In the genomic region with DNA sequence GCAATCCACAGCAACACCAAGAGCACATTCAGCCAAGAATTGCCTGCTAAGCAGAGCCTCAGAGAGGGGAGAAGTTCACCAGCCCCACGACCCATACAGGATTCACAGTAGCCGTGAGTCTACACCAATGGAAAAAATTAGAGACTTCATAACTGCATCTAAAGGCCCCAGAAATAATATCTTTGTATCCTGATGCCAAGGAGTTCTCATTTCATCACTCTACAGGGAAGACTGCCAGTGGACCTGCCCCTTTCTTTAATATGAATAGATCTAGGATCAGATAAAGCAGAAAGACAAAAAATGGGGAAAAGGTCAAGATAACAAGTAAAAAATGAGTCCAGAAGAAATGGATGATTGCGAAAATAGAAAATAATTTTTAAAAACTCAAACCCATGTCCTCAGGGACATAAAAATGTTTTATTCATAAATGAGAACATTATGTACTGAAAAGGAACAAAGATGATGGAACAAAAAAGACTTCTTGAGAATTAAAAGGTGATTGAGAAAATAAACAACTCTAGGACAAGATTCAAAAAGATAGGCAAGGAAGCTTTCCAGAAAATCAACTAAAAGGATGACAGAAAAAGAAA, we compare ENCODE assay signal across 11 cellular contexts. TPM values are rescaled to one million over a fixed set of nuclear protein-coding genes. Genes with fewer than 3 reads are reported as not detected.
DNase-seq lines count a peak whose midpoint lies in the region; ATAC-seq and TF ChIP-seq lines count a peak whose summit lies in the region.
"Had no signal": no experiment of that assay in that cellular context is flagged by ENCODE, and none has a peak within 500 bp of the region (broad histone marks: within the 10 kb centered on the region; RNA-seq: fewer than 3 reads in every experiment).

No MANE protein-coding gene starts in this region.

- peaks cover 41% of the 10 kb centered on the region for H3K36me3 Mint-ChIP-seq in CD4-positive, CD25-positive, alpha-beta regulatory T cell
- peaks cover 33% of the 10 kb centered on the region for H3K36me3 Mint-ChIP-seq in activated CD8-positive, alpha-beta T cell treated with anti-CD3 and anti-CD28 coated beads for 36 hours (ENCODE audit: low read depth)

- 40% methylated on average over 3 of the region's 3 CpGs for WGBS in prostate gland

- DNase-seq in CD4-positive, CD25-positive, alpha-beta regulatory T cell, result no peak
- DNase-seq in activated CD8-positive, alpha-beta T cell treated with anti-CD3 and anti-CD28 coated beads for 36 hours, result no peak
- DNase-seq in fibroblast of the conjunctiva (ENCODE audit: low read depth) (peak; percentile 68), prostate gland (ENCODE audit: low spot score) (no peak), NCI-H2171 treated with DMSO at 0.1 percent for 48 hours (lab: John Stamatoyannopoulos, UW) (no peak), ecto neural progenitor cell (ENCODE audit: low spot score) (no peak), MG63 (no peak)
- DNase-seq: activated CD4-positive, alpha-beta T cell treated with anti-CD3 and anti-CD28 coated beads for 36 hours; amniotic stem cell had no signal

- peaks cover 61% of the 10 kb centered on the region for H3K36me3 ChIP-seq in CD4-positive, CD25-positive, alpha-beta regulatory T cell (ENCODE audit: control insufficient read depth, insufficient read depth, low read length)
- H3K36me3 ChIP-seq in prostate gland, result no peaks in the 10 kb centered on the region
- H3K36me3 ChIP-seq in MG63, result no peaks in the 10 kb centered on the region; the same call in 1 of the 2 replicates

- peaks cover 35% of the 10 kb centered on the region for H3K4me1 ChIP-seq in CD4-positive, CD25-positive, alpha-beta regulatory T cell (ENCODE audit: control insufficient read depth, insufficient read depth, low read length, poor library complexity, severe bottlenecking)
- no peaks in the 10 kb centered on the region for H3K4me1 ChIP-seq in prostate gland (replicated peaks)

- TF ChIP-seq POLR2A in prostate gland (IDR thresholded peaks at IDR 0.05), result no peak

- POLR2A ChIA-PET in activated CD8-positive, alpha-beta T cell treated with anti-CD3 and anti-CD28 coated beads for 36 hours (lab: Charles Lee), result interaction anchor here (0.7 to 1.2 kb wide), 3 partner anchors 10 to 35 kb away, joined by 3 read pairs; partner anchors contain the start of gene APOL3

- peaks cover 45 to 78% (median 66%) of the 10 kb centered on the region in 4 donors for H3K4me1 Mint-ChIP-seq in CD4-positive, CD25-positive, alpha-beta regulatory T cell
- H3K4me1 Mint-ChIP-seq in activated CD8-positive, alpha-beta T cell treated with anti-CD3 and anti-CD28 coated beads for 36 hours (ENCODE audit: low read depth), result peaks cover 67% of the 10 kb centered on the region

- no peak overlapping the region for H3K4me3 ChIP-seq in CD4-positive, CD25-positive, alpha-beta regulatory T cell (ENCODE audit: low read depth, low read length)
- H3K4me3 ChIP-seq in prostate gland (no peak overlapping the region), MG63 (no peak overlapping the region)
- H3K4me3 ChIP-seq: smooth muscle cell had no signal

- H3K27ac ChIP-seq in CD4-positive, CD25-positive, alpha-beta regulatory T cell (ENCODE audit: insufficient read depth, low read length, poor library complexity, severe bottlenecking), result peak overlapping the region; percentile 7
- H3K27ac ChIP-seq in prostate gland, result peak overlapping the region; percentile 11 to 35

- no peak for TF ChIP-seq CTCF in activated CD8-positive, alpha-beta T cell treated with anti-CD3 and anti-CD28 coated beads for 36 hours (IDR thresholded peaks at IDR 0.05)
- no peak for TF ChIP-seq CTCF in prostate gland (IDR thresholded peaks at IDR 0.05)

- intact Hi-C loops in activated CD8-positive, alpha-beta T cell treated with anti-CD3 and anti-CD28 coated beads for 36 hours (cut with micrococcal nuclease), result no loop called here
- intact Hi-C loops in prostate gland (cut with DNase I), result loop anchor here (10.0 kb wide), 1 partner anchor 84 kb away; the partner anchor contains the start of gene APOL2

- H3K9me3 ChIP-seq in CD4-positive, CD25-positive, alpha-beta regulatory T cell (ENCODE audit: control insufficient read depth in 2 of 2, low read length in 2 of 2), result no peaks in the 10 kb centered on the region
- H3K9me3 ChIP-seq in prostate gland, result no peaks in the 10 kb centered on the region
- no peaks in the 10 kb centered on the region for H3K9me3 ChIP-seq in MG63

- H3K27me3 ChIP-seq in CD4-positive, CD25-positive, alpha-beta regulatory T cell (ENCODE audit: control insufficient read depth, insufficient read depth, low read length), result no peaks in the 10 kb centered on the region
- H3K27me3 ChIP-seq in prostate gland (replicated peaks; ENCODE audit: insufficient read depth) (no peaks in the 10 kb centered on the region), MG63 (no peaks in the 10 kb centered on the region)

- H3K9me3 Mint-ChIP-seq in CD4-positive, CD25-positive, alpha-beta regulatory T cell, result peaks cover 0 to 3% (median 0%) of the 10 kb centered on the region in 7 donors
- H3K9me3 Mint-ChIP-seq in activated CD8-positive, alpha-beta T cell treated with anti-CD3 and anti-CD28 coated beads for 36 hours, result peaks cover 11% of the 10 kb centered on the region

- CTCF ChIA-PET in activated CD8-positive, alpha-beta T cell treated with anti-CD3 and anti-CD28 coated beads for 36 hours (lab: Charles Lee), result interaction anchor here (1.0 to 4.5 kb wide), 6 partner anchors 9 to 568 kb away, joined by 3 to 37 read pairs (median 12); no protein-coding TSS in a partner anchor

- peak overlapping the region; percentile 85 to 99 (median 85) for H3K27ac Mint-ChIP-seq in CD4-positive, CD25-positive, alpha-beta regulatory T cell
- H3K27ac Mint-ChIP-seq in activated CD8-positive, alpha-beta T cell treated with anti-CD3 and anti-CD28 coated beads for 36 hours, result peak overlapping the region; percentile 74

- ATAC-seq in CD4-positive, CD25-positive, alpha-beta regulatory T cell (ENCODE audit: low read depth in 2 of 2), result no peak
- no peak for ATAC-seq in activated CD8-positive, alpha-beta T cell treated with anti-CD3 and anti-CD28 coated beads for 36 hours
- ATAC-seq in HG03196 (IDR thresholded peaks at IDR 0.05; ENCODE audit: unreplicated experiment), result no peak
- ATAC-seq: activated CD4-positive, alpha-beta T cell treated with anti-CD3 and anti-CD28 coated beads for 36 hours had no signal

- no peaks in the 10 kb centered on the region for H3K27me3 Mint-ChIP-seq in CD4-positive, CD25-positive, alpha-beta regulatory T cell
- H3K27me3 Mint-ChIP-seq in activated CD8-positive, alpha-beta T cell treated with anti-CD3 and anti-CD28 coated beads for 36 hours, result no peaks in the 10 kb centered on the region
- H3K27me3 Mint-ChIP-seq: activated CD4-positive, alpha-beta T cell treated with anti-CD3 and anti-CD28 coated beads for 36 hours had no signal

- H3K4me3 Mint-ChIP-seq in CD4-positive, CD25-positive, alpha-beta regulatory T cell, result peak overlapping the region; percentile 5 to 78 (median 58)
- no peak overlapping the region for H3K4me3 Mint-ChIP-seq in activated CD8-positive, alpha-beta T cell treated with anti-CD3 and anti-CD28 coated beads for 36 hours
- H3K4me3 Mint-ChIP-seq: activated CD4-positive, alpha-beta T cell treated with anti-CD3 and anti-CD28 coated beads for 36 hours had no signal

RNA-seq across cellular contexts. Expression of gene APOL3, which starts 9.5 kb away (rescaled TPM):
- 177 TPM for total RNA-seq in CD4-positive, CD25-positive, alpha-beta regulatory T cell
- 10 to 100 TPM; 62.5 to 75.4 (median 68.1) TPM for polyA plus RNA-seq in CD4-positive, CD25-positive, alpha-beta regulatory T cell
- total RNA-seq in activated CD8-positive, alpha-beta T cell treated with anti-CD3 and anti-CD28 coated beads for 36 hours, result 10 to 100 TPM; 44.5 to 46.7 TPM
- total RNA-seq in prostate gland, result 10 to 100 TPM; 18.8 to 32.2 TPM
- total RNA-seq in MG63 (2014; rRNA removed; shearing (Covaris generic); ENCODE audit: low replicate concordance), result 11.8 and 17.6 TPM in 2 replicates

RNA-seq across cellular contexts. Expression of gene APOL4, which starts 50.5 kb away (rescaled TPM):
- total RNA-seq in CD4-positive, CD25-positive, alpha-beta regulatory T cell, result not detected
- not detected for polyA plus RNA-seq in CD4-positive, CD25-positive, alpha-beta regulatory T cell
- total RNA-seq in activated CD8-positive, alpha-beta T cell treated with anti-CD3 and anti-CD28 coated beads for 36 hours, result under 1 TPM; 0.18 TPM
- total RNA-seq in prostate gland, result 10 to 100 TPM; 13.6 to 25.5 TPM
- not detected in 2 replicates for total RNA-seq in MG63 (2014; rRNA removed; shearing (Covaris generic); ENCODE audit: low replicate concordance)
- polyA plus RNA-seq: smooth muscle cell had no signal

Comparison
In these comparisons a context has a peak if more than half of its experiments do, and no peak if none do; other contexts are left out.
1. RNA of gene APOL4, which starts 50.5 kb away (total RNA-seq): 13.6 to 25.5 TPM in prostate gland; 0.18 TPM in activated CD8-positive, alpha-beta T cell treated with anti-CD3 and anti-CD28 coated beads for 36 hours, not detected in CD4-positive, CD25-positive, alpha-beta regulatory T cell (single experiment) and not detected in MG63; every median in the first group is over 10 times any median in the second.